ENCODE assay signal across 2 cellular contexts in the genomic region with DNA sequence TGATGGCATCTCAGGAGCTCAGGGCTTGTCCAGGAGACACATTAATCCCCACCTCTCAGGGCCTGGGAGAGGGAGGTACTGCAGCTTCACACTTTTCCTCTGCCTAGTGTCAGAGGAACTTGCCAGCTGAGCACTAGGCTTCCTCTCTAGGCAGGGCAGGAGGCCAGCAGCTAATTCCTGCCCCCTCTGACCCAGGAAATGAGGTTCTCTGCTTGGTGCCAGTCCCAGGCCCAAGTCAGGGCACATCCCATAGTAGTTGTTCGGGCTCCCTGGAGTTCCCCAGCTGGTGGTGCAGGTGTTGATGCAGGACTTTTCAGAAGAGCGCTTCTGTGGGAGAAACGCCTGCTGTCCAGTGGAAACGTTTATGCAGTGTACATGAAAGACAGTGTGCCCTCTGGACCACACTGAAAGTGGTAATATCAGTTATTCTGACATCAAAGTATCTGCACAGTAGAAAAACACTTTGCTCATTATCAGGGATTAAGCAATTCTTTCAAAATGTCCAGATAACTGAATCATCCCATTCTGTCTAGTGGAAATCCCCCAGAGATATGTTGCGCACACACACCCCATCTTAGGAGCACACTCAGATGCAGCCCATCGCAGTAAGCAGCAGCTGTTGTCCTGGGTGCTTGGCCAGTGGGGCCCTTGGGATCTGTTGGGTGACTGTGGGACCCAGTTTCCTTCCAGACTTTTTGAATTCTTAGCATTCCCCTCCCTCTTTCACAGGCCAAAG.
TF ChIP-seq lines count a peak whose summit lies in the region.

No MANE protein-coding gene starts in this region.

TF ChIP-seq in HCT116, 20 proteins besides CTCF, POLR2A, EP300 and RAD21 (continued from another document):
- TF ChIP-seq, protein P1, sequence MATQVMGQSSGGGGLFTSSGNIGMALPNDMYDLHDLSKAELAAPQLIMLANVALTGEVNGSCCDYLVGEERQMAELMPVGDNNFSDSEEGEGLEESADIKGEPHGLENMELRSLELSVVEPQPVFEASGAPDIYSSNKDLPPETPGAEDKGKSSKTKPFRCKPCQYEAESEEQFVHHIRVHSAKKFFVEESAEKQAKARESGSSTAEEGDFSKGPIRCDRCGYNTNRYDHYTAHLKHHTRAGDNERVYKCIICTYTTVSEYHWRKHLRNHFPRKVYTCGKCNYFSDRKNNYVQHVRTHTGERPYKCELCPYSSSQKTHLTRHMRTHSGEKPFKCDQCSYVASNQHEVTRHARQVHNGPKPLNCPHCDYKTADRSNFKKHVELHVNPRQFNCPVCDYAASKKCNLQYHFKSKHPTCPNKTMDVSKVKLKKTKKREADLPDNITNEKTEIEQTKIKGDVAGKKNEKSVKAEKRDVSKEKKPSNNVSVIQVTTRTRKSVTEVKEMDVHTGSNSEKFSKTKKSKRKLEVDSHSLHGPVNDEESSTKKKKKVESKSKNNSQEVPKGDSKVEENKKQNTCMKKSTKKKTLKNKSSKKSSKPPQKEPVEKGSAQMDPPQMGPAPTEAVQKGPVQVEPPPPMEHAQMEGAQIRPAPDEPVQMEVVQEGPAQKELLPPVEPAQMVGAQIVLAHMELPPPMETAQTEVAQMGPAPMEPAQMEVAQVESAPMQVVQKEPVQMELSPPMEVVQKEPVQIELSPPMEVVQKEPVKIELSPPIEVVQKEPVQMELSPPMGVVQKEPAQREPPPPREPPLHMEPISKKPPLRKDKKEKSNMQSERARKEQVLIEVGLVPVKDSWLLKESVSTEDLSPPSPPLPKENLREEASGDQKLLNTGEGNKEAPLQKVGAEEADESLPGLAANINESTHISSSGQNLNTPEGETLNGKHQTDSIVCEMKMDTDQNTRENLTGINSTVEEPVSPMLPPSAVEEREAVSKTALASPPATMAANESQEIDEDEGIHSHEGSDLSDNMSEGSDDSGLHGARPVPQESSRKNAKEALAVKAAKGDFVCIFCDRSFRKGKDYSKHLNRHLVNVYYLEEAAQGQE (IDR thresholded peaks at IDR 0.05; ENCODE audit: low read depth), result no peak
- TF ChIP-seq ZNF274 (IDR thresholded peaks at IDR 0.05; ENCODE audit: low read depth, low read length) (no peak), POLR2AphosphoS5 (IDR thresholded peaks at IDR 0.05; ENCODE audit: low read depth, low read length) (no peak), EGR1 (IDR thresholded peaks at IDR 0.05; ENCODE audit: low read depth) (no peak), EZH2phosphoT487 (IDR thresholded peaks at IDR 0.05; ENCODE audit: borderline replicate concordance) (no peak)
TF ChIP-seq in HCT116: peak in this region for 0.

TF ChIP-seq in SK-N-SH treated with all-trans-retinoic acid at 6 μM for 48 hours, 23 proteins besides CTCF, POLR2A, EP300 and RAD21:
- TF ChIP-seq, protein P2, sequence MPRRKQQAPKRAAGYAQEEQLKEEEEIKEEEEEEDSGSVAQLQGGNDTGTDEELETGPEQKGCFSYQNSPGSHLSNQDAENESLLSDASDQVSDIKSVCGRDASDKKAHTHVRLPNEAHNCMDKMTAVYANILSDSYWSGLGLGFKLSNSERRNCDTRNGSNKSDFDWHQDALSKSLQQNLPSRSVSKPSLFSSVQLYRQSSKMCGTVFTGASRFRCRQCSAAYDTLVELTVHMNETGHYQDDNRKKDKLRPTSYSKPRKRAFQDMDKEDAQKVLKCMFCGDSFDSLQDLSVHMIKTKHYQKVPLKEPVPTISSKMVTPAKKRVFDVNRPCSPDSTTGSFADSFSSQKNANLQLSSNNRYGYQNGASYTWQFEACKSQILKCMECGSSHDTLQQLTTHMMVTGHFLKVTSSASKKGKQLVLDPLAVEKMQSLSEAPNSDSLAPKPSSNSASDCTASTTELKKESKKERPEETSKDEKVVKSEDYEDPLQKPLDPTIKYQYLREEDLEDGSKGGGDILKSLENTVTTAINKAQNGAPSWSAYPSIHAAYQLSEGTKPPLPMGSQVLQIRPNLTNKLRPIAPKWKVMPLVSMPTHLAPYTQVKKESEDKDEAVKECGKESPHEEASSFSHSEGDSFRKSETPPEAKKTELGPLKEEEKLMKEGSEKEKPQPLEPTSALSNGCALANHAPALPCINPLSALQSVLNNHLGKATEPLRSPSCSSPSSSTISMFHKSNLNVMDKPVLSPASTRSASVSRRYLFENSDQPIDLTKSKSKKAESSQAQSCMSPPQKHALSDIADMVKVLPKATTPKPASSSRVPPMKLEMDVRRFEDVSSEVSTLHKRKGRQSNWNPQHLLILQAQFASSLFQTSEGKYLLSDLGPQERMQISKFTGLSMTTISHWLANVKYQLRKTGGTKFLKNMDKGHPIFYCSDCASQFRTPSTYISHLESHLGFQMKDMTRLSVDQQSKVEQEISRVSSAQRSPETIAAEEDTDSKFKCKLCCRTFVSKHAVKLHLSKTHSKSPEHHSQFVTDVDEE (CRISPR knock-in tag; IDR thresholded peaks at IDR 0.05), result no peak
- no peak for TF ChIP-seq ZFP30 (CRISPR knock-in tag; IDR thresholded peaks at IDR 0.05)
- TF ChIP-seq ZC3H10 (CRISPR knock-in tag; IDR thresholded peaks at IDR 0.05), result no peak
- TF ChIP-seq PPARA (CRISPR knock-in tag; IDR thresholded peaks at IDR 0.05; ENCODE audit: borderline replicate concordance), result no peak
- TF ChIP-seq ZNF565 (CRISPR knock-in tag; conservative IDR thresholded peaks at IDR 0.05; ENCODE audit: low read depth), result no peak
- no peak for TF ChIP-seq TCF4 (CRISPR knock-in tag; IDR thresholded peaks at IDR 0.05; ENCODE audit: borderline replicate concordance)
- no peak for TF ChIP-seq ZFP3 (CRISPR knock-in tag; IDR thresholded peaks at IDR 0.05)
- TF ChIP-seq, protein P3, sequence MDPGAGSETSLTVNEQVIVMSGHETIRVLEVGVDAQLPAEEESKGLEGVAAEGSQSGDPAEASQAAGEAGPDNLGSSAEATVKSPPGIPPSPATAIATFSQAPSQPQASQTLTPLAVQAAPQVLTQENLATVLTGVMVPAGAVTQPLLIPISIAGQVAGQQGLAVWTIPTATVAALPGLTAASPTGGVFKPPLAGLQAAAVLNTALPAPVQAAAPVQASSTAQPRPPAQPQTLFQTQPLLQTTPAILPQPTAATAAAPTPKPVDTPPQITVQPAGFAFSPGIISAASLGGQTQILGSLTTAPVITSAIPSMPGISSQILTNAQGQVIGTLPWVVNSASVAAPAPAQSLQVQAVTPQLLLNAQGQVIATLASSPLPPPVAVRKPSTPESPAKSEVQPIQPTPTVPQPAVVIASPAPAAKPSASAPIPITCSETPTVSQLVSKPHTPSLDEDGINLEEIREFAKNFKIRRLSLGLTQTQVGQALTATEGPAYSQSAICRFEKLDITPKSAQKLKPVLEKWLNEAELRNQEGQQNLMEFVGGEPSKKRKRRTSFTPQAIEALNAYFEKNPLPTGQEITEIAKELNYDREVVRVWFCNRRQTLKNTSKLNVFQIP (CRISPR knock-in tag; IDR thresholded peaks at IDR 0.05; ENCODE audit: borderline replicate concordance, low read depth), result no peak
- TF ChIP-seq ZNF70 (CRISPR knock-in tag; IDR thresholded peaks at IDR 0.05), result no peak
- no peak for TF ChIP-seq TOX (CRISPR knock-in tag; IDR thresholded peaks at IDR 0.05; ENCODE audit: borderline replicate concordance)
- no peak for TF ChIP-seq SNAI2 (CRISPR knock-in tag; IDR thresholded peaks at IDR 0.05)
- no peak for TF ChIP-seq ISL1 (CRISPR knock-in tag; IDR thresholded peaks at IDR 0.05)
- TF ChIP-seq OSR1 (CRISPR knock-in tag; IDR thresholded peaks at IDR 0.05), result no peak
- TF ChIP-seq BACH2 (CRISPR knock-in tag; IDR thresholded peaks at IDR 0.05; ENCODE audit: borderline replicate concordance), result no peak
